ENCODE assay signal across 26 cellular contexts in genomic region chr20:3307695-3308094, GRCh38.
DNase-seq lines count a peak whose midpoint lies in the region; ATAC-seq and TF ChIP-seq lines count a peak whose summit lies in the region.
"Had no signal": no experiment of that assay in that cellular context is flagged by ENCODE, and none has a peak within 500 bp of the region (broad histone marks: within the 10 kb centered on the region; RNA-seq: fewer than 3 reads in every experiment).

No MANE protein-coding gene starts in this region.

- DNase-seq in right atrium auricular region (ENCODE audit: low spot score) = no peak
- no peak for DNase-seq in Right ventricle myocardium inferior (ENCODE audit: missing footprints)
- no peak for DNase-seq in osteocyte (ENCODE audit: extremely low spot score, unreplicated experiment)
- no peak for DNase-seq in NCI-H526 treated with DMSO at 0.1 percent for 48 hours (lab: John Stamatoyannopoulos, UW)
- DNase-seq in COR-L47 (lab: John Stamatoyannopoulos, UW) = no peak
- no peak for DNase-seq in CD8-positive, alpha-beta T cell
- no peak for DNase-seq in SIG-M5 (lab: John Stamatoyannopoulos, UW)
- DNase-seq: BE2C; CD4-positive, CD25-positive, alpha-beta regulatory T cell; DMS153; GM23248; HCEC 1CT; MG63; NCI-H1092 treated with DMSO at 0.1 percent for 48 hours; NCI-H146; NCI-H2081 treated with DMSO at 0.1 percent for 48 hours; NCI-H446 treated with DMSO at 0.1 percent for 48 hours; NCI-H748 treated with DMSO at 0.1 percent for 48 hours; NK-92 treated with Interleukin-12 subunit alpha and Interleukin-12 subunit beta, amount 100 ng/mL, for 24 hours; OCI-M1; SHP77 treated with DMSO at 0.1 percent for 48 hours had no signal

- peaks cover 0 to 7% of the 10 kb centered on the region in 2 donors for H3K4me1 ChIP-seq in right atrium auricular region
- H3K4me1 ChIP-seq in CD8-positive, alpha-beta T cell (ENCODE audit: insufficient read depth, low read length) = no peaks in the 10 kb centered on the region
- H3K4me1 ChIP-seq: BE2C had no signal

- TF ChIP-seq CTCF in right atrium auricular region (IDR thresholded peaks at IDR 0.05) (no peak), osteocyte (IDR thresholded peaks at IDR 0.05) (no peak)
- TF ChIP-seq CTCF in CD8-positive, alpha-beta T cell (IDR thresholded peaks at IDR 0.05) = no peak

- no peak overlapping the region for H3K4me3 ChIP-seq in right atrium auricular region
- no peak overlapping the region for H3K4me3 ChIP-seq in CD8-positive, alpha-beta T cell (ENCODE audit: low read depth, low read length)
- H3K4me3 ChIP-seq: GM12878, GM23248, MG63 had no signal

- peak overlapping the region; percentile 4 for H3K27ac Mint-ChIP-seq in dendritic cell treated with granulocyte-macrophage colony-stimulating factor and Interleukin-4, amounts not matched to agents 40 ng/mL and 50 ng/mL, for 4 days
- peak overlapping the region; percentile 27 for H3K27ac Mint-ChIP-seq in osteocyte (ENCODE audit: unreplicated experiment)
- no peak overlapping the region for H3K27ac Mint-ChIP-seq in CD8-positive, alpha-beta T cell
- H3K27ac Mint-ChIP-seq: IgD-negative memory B cell had no signal

- peaks cover 21% of the 10 kb centered on the region for H3K4me1 Mint-ChIP-seq in dendritic cell treated with granulocyte-macrophage colony-stimulating factor and Interleukin-4, amounts not matched to agents 40 ng/mL and 50 ng/mL, for 4 days (ENCODE audit: low read depth)
- H3K4me1 Mint-ChIP-seq in osteocyte (ENCODE audit: unreplicated experiment) = peaks cover 17% of the 10 kb centered on the region
- peaks cover 2% of the 10 kb centered on the region for H3K4me1 Mint-ChIP-seq in CD8-positive, alpha-beta T cell (ENCODE audit: low read depth)
- H3K4me1 Mint-ChIP-seq: IgD-negative memory B cell had no signal

- H3K27ac ChIP-seq in right atrium auricular region = peak overlapping the region; percentile 6 to 12
- no peak overlapping the region for H3K27ac ChIP-seq in CD8-positive, alpha-beta T cell (ENCODE audit: low read depth, low read length)
- H3K27ac ChIP-seq: 22Rv1, GM23248, HL-60 had no signal

- H3K4me3 Mint-ChIP-seq in dendritic cell treated with granulocyte-macrophage colony-stimulating factor and Interleukin-4, amounts not matched to agents 40 ng/mL and 50 ng/mL, for 4 days = no peak overlapping the region
- no peak overlapping the region for H3K4me3 Mint-ChIP-seq in osteocyte (ENCODE audit: unreplicated experiment)
- H3K4me3 Mint-ChIP-seq in CD8-positive, alpha-beta T cell = no peak overlapping the region
- H3K4me3 Mint-ChIP-seq: CD4-positive, CD25-positive, alpha-beta regulatory T cell; IgD-negative memory B cell had no signal

- no peaks in the 10 kb centered on the region for H3K9me3 Mint-ChIP-seq in dendritic cell treated with granulocyte-macrophage colony-stimulating factor and Interleukin-4, amounts not matched to agents 40 ng/mL and 50 ng/mL, for 4 days
- H3K9me3 Mint-ChIP-seq in osteocyte (ENCODE audit: unreplicated experiment) = no peaks in the 10 kb centered on the region
- no peaks in the 10 kb centered on the region for H3K9me3 Mint-ChIP-seq in CD8-positive, alpha-beta T cell
- H3K9me3 Mint-ChIP-seq: CD4-positive, CD25-positive, alpha-beta regulatory T cell had no signal

- H3K27me3 ChIP-seq in right atrium auricular region = no peaks in the 10 kb centered on the region
- H3K27me3 ChIP-seq in CD8-positive, alpha-beta T cell (ENCODE audit: insufficient read depth, low read length) = no peaks in the 10 kb centered on the region
- H3K27me3 ChIP-seq: BE2C, MG63 had no signal

- no peaks in the 10 kb centered on the region for H3K9me3 ChIP-seq in right atrium auricular region
- H3K9me3 ChIP-seq in CD8-positive, alpha-beta T cell (ENCODE audit: low read length) = no peaks in the 10 kb centered on the region
- H3K9me3 ChIP-seq: BE2C, MG63 had no signal

- POLR2A ChIA-PET in CD8-positive, alpha-beta T cell (lab: Charles Lee) = no interaction called here

- no peaks in the 10 kb centered on the region for H3K27me3 Mint-ChIP-seq in dendritic cell treated with granulocyte-macrophage colony-stimulating factor and Interleukin-4, amounts not matched to agents 40 ng/mL and 50 ng/mL, for 4 days
- H3K27me3 Mint-ChIP-seq in osteocyte (ENCODE audit: unreplicated experiment) = no peaks in the 10 kb centered on the region
- no peaks in the 10 kb centered on the region for H3K27me3 Mint-ChIP-seq in CD8-positive, alpha-beta T cell (ENCODE audit: low read depth)
- H3K27me3 Mint-ChIP-seq: CD4-positive, CD25-positive, alpha-beta regulatory T cell; IgD-negative memory B cell had no signal

- CTCF ChIA-PET in CD8-positive, alpha-beta T cell (lab: Charles Lee) = no interaction called here

- intact Hi-C loops in Right ventricle myocardium inferior (cut with DNase I) = no loop called here
- intact Hi-C loops in dendritic cell treated with granulocyte-macrophage colony-stimulating factor and Interleukin-4, amounts not matched to agents 40 ng/mL and 50 ng/mL, for 4 days (cut with micrococcal nuclease) = no loop called here
- intact Hi-C loops in CD8-positive, alpha-beta T cell (cut with DNase I, micrococcal nuclease) = no loop called here

- peaks cover 70% of the 10 kb centered on the region for H3K36me3 ChIP-seq in right atrium auricular region
- H3K36me3 ChIP-seq in CD8-positive, alpha-beta T cell (ENCODE audit: insufficient read depth, low read length) = no peaks in the 10 kb centered on the region
- H3K36me3 ChIP-seq: MG63 had no signal

- H3K36me3 Mint-ChIP-seq in dendritic cell treated with granulocyte-macrophage colony-stimulating factor and Interleukin-4, amounts not matched to agents 40 ng/mL and 50 ng/mL, for 4 days (ENCODE audit: low read depth) = peaks cover 98% of the 10 kb centered on the region
- peaks cover 68% of the 10 kb centered on the region for H3K36me3 Mint-ChIP-seq in osteocyte (ENCODE audit: unreplicated experiment)
- H3K36me3 Mint-ChIP-seq in CD8-positive, alpha-beta T cell = peaks cover 49% of the 10 kb centered on the region

- ATAC-seq in Right ventricle myocardium inferior = no peak
- no peak for ATAC-seq in CD8-positive, alpha-beta T cell
- ATAC-seq: GM12878 had no signal
